18 cellular contexts compared by ENCODE assay signal in the genomic region with DNA sequence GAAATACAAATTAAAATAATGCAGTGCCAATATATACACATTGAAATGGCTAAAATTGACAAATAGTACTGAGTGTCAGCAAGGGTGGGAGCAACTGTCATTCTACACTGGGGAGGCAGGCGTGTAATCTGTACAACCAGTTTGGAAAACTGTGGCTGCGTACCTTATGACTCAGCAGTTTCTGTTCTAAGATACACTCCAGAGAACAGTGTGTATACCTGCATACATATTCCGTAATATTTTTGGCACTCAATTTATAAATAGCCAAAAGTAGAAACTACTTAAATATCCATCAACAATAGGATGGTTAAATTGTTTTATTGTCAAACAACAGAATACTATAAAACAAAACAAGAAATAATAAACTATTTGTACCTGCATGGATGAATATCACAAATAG.
"Had no signal": no experiment of that assay in that cellular context is flagged by ENCODE, and none has a peak within 500 bp of the region (broad histone marks: within the 10 kb centered on the region; RNA-seq: fewer than 3 reads in every experiment).

No MANE protein-coding gene starts in this region.

- H3K4me3 Mint-ChIP-seq: activated CD8-positive, alpha-beta T cell treated with anti-CD3 and anti-CD28 coated beads, Interleukin-2, amount 10 ng/mL, durations not matched to agents 7 days and 5 days; neural progenitor cell; stimulated activated effector memory CD8-positive, alpha-beta T cell treated with anti-CD3 and anti-CD28 coated beads, Interleukin-12 subunit alpha, Interleukin-12 subunit beta, amount 100 ng/mL, for 72 hours; T-cell had no signal

- H3K4me3 ChIP-seq: ascending aorta, cardiac muscle cell, gastroesophageal sphincter, hepatocyte, lower lobe of right lung, neural progenitor cell, pancreas, smooth muscle cell, tibial nerve had no signal

- H2AFZ ChIP-seq: hepatocyte, neural progenitor cell had no signal

- H3K9ac ChIP-seq: neural progenitor cell had no signal

- H3K27ac ChIP-seq: ascending aorta, cardiac muscle cell, gastroesophageal sphincter, hepatocyte, lower lobe of right lung, neural progenitor cell, pancreas, tibial nerve, WERI-Rb-1 had no signal

- ATAC-seq: activated CD8-positive, alpha-beta T cell treated with anti-CD3 and anti-CD28 coated beads, Interleukin-2, amount 10 ng/mL, durations not matched to agents 7 days and 5 days; gastroesophageal sphincter; pancreas; stimulated activated effector memory CD8-positive, alpha-beta T cell treated with anti-CD3 and anti-CD28 coated beads, Interleukin-12 subunit alpha, Interleukin-12 subunit beta, amount 100 ng/mL, for 72 hours; T-cell had no signal

- H3K36me3 ChIP-seq: ascending aorta, cardiac muscle cell, gastroesophageal sphincter, lower lobe of right lung, neural progenitor cell, pancreas, WERI-Rb-1 had no signal

- H3K4me1 Mint-ChIP-seq: neural progenitor cell had no signal

- H3K27me3 Mint-ChIP-seq: T-cell had no signal

- H3K27me3 ChIP-seq: ascending aorta, cardiac muscle cell, gastroesophageal sphincter, hepatocyte, neural progenitor cell, pancreas, tibial nerve had no signal

- H3K4me2 ChIP-seq: hepatocyte, neural progenitor cell, smooth muscle cell had no signal

- DNase-seq: activated CD4-positive, alpha-beta T cell treated with anti-CD3 and anti-CD28 coated beads for 4 hours; activated CD8-positive, alpha-beta memory T cell treated with anti-CD3 and anti-CD28 coated beads, Interleukin-2, amount 50 U/mL, for 48 hours; activated CD8-positive, alpha-beta T cell treated with anti-CD3 and anti-CD28 coated beads, Interleukin-2, amount 10 ng/mL, durations not matched to agents 7 days and 5 days; activated naive CD4-positive, alpha-beta T cell; kidney glomerular epithelial cell; lower lobe of right lung; midbrain; pancreas; T-cell; WERI-Rb-1 had no signal

- H3K9me3 ChIP-seq: ascending aorta, gastroesophageal sphincter, lower lobe of right lung, pancreas, tibial nerve had no signal

- H3K9me3 Mint-ChIP-seq: neural progenitor cell; stimulated activated effector memory CD8-positive, alpha-beta T cell treated with anti-CD3 and anti-CD28 coated beads, Interleukin-12 subunit alpha, Interleukin-12 subunit beta, amount 100 ng/mL, for 72 hours; T-cell had no signal

- H3K27ac Mint-ChIP-seq: activated CD8-positive, alpha-beta T cell treated with anti-CD3 and anti-CD28 coated beads, Interleukin-2, amount 10 ng/mL, durations not matched to agents 7 days and 5 days; neural progenitor cell; stimulated activated effector memory CD8-positive, alpha-beta T cell treated with anti-CD3 and anti-CD28 coated beads, Interleukin-12 subunit alpha, Interleukin-12 subunit beta, amount 100 ng/mL, for 72 hours; T-cell had no signal

- H3K4me1 ChIP-seq: neural progenitor cell, pancreas had no signal
